ENCODE assay signal across 22 cellular contexts in genomic region chr14:104821971-104822608, GRCh38. TPM values are rescaled to one million over a fixed set of nuclear protein-coding genes. Genes with fewer than 3 reads are reported as not detected.
DNase-seq lines count a peak whose midpoint lies in the region; ATAC-seq, FAIRE-seq and TF ChIP-seq lines count a peak whose summit lies in the region.
"Had no signal": no experiment of that assay in that cellular context is flagged by ENCODE, and none has a peak within 500 bp of the region (broad histone marks: within the 10 kb centered on the region; RNA-seq: fewer than 3 reads in every experiment).

No MANE protein-coding gene starts in this region.

- WGBS in heart left ventricle, 4 donors = 86 to 94% (median 90%) methylated on average over 20 to 27 of the region's 27 CpGs
- 84% methylated on average over 24 of the region's 27 CpGs; no CpG with 5 or more reads in 1 of the 2 experiments for WGBS in H1 (ENCODE audit: extremely low coverage in 1 of 2, insufficient coverage in 1 of 2, insufficient read length in 1 of 2, insufficient replicate concordance in 2 of 2, low coverage in 1 of 2, low lambda C conversion rate in 2 of 2, missing lambda C conversion rate in 1 of 2), 2 experiments

- H4K5ac ChIP-seq in H1 (ENCODE audit: insufficient read length, low read depth, low read length) = no peak overlapping the region

- peak overlapping the region; percentile 38 for H3K4me3 Mint-ChIP-seq in neural crest cell
- H3K4me3 Mint-ChIP-seq in stimulated activated memory B cell treated with anti-CD40 and anti-IgM and Interleukin-4, amounts not matched to agents 10 μg/mL and 1 μg/mL and 100 μg/mL, for 72 hours = no peak overlapping the region
- no peak overlapping the region for H3K4me3 Mint-ChIP-seq in natural killer cell
- H3K4me3 Mint-ChIP-seq: CD8-positive, alpha-beta T cell had no signal

- H3K36me3 Mint-ChIP-seq in neural crest cell (ENCODE audit: low read depth) (peaks cover 7% of the 10 kb centered on the region), natural killer cell (no peaks in the 10 kb centered on the region)
- peaks cover 8% of the 10 kb centered on the region for H3K36me3 Mint-ChIP-seq in stimulated activated memory B cell treated with anti-CD40 and anti-IgM and Interleukin-4, amounts not matched to agents 10 μg/mL and 1 μg/mL and 100 μg/mL, for 72 hours
- H3K36me3 Mint-ChIP-seq: CD8-positive, alpha-beta T cell had no signal

- H2BK20ac ChIP-seq in H1 (ENCODE audit: low read length) = no peak overlapping the region

- no peak overlapping the region for H3K14ac ChIP-seq in H1 (ENCODE audit: insufficient read length)

- 0 out of 2 replicates have a peak overlapping the region, but pooled peaks have one; percentile 9 for H2BK12ac ChIP-seq in H1 (ENCODE audit: low read depth, low read length)

- FAIRE-seq in H1 (lab: Jason Lieb, UNC) = no peak
- FAIRE-seq: GM12892, GM18507 had no signal

- no peak overlapping the region for H2BK5ac ChIP-seq in H1 (ENCODE audit: low read depth, low read length)

- POLR2A ChIA-PET in H1 (lab: Charles Lee; ENCODE audit: partially characterized antibody) = interaction anchor here (0.6 to 1.7 kb wide), 5 partner anchors 21 to 78 kb away, joined by 3 to 5 read pairs (median 3); no protein-coding TSS in a partner anchor

- H3K4me3 ChIP-seq in heart left ventricle (no peak overlapping the region), H1 (ENCODE audit: extremely low read depth in 1 of 4, insufficient read depth in 2 of 4, low read depth in 3 of 4, low read length in 4 of 4) (no peak overlapping the region), vagina (no peak overlapping the region)
- H3K4me3 ChIP-seq: BLaER1 had no signal

- TF ChIP-seq CTCF in heart left ventricle (IDR thresholded peaks at IDR 0.05) (no peak), H1 (IDR thresholded peaks at IDR 0.05; ENCODE audit: control extremely low read depth in 1 of 3, insufficient read depth in 1 of 3, low read depth in 1 of 3, low read length in 3 of 3) (no peak), neural crest cell (conservative IDR thresholded peaks at IDR 0.05) (no peak), vagina (IDR thresholded peaks at IDR 0.05) (no peak), natural killer cell (IDR thresholded peaks at IDR 0.05) (no peak)

- H3K9me3 ChIP-seq in heart left ventricle = peaks cover 0 to 3% (median 0%) of the 10 kb centered on the region in 12 donors
- no peaks in the 10 kb centered on the region for H3K9me3 ChIP-seq in H1 (ENCODE audit: insufficient read depth in 2 of 2, low read depth in 1 of 2, low read length in 1 of 2)
- no peaks in the 10 kb centered on the region for H3K9me3 ChIP-seq in vagina
- H3K9me3 ChIP-seq: BLaER1 had no signal

- TF ChIP-seq POLR2A in heart left ventricle (IDR thresholded peaks at IDR 0.05) (no peak), H1 (IDR thresholded peaks at IDR 0.05; ENCODE audit: control extremely low read depth in 1 of 2, low read depth in 2 of 2, low read length in 2 of 2) (no peak), vagina (IDR thresholded peaks at IDR 0.05) (no peak)

- H3K79me2 ChIP-seq in H1 (ENCODE audit: control insufficient read depth in 1 of 2, insufficient read depth in 2 of 2, low read length in 2 of 2) = no peaks in the 10 kb centered on the region

- H2AFZ ChIP-seq in H1 (ENCODE audit: low read length) = no peak overlapping the region

- H3K27me3 ChIP-seq in heart left ventricle = peaks cover 0 to 11% (median 0%) of the 10 kb centered on the region in 9 donors
- H3K27me3 ChIP-seq in H1 (replicated peaks in 1 of 4; ENCODE audit: control insufficient read depth in 3 of 4, extremely low read depth in 1 of 4, insufficient read depth in 3 of 4, low read length in 3 of 4) = peaks cover 0 to 25% (median 15%) of the 10 kb centered on the region in 4 experiments; a peak in 6 of 7 replicates
- H3K27me3 ChIP-seq in vagina = no peaks in the 10 kb centered on the region

- no peak overlapping the region; the same call in 1 of the 2 replicates for H3K18ac ChIP-seq in H1 (ENCODE audit: extremely low read depth, low read length)

- peaks cover 0 to 27% (median 13%) of the 10 kb centered on the region in 12 donors for H3K4me1 ChIP-seq in heart left ventricle
- peaks cover 0 to 1% (median 1%) of the 10 kb centered on the region in 4 experiments; a peak in 3 of 7 replicates for H3K4me1 ChIP-seq in H1 (replicated peaks in 1 of 4; ENCODE audit: control insufficient read depth in 3 of 4, insufficient read depth in 4 of 4, low read length in 3 of 4)
- H3K4me1 ChIP-seq in vagina = peaks cover 31% of the 10 kb centered on the region

- H4K8ac ChIP-seq in H1 (ENCODE audit: extremely low read depth, insufficient read depth, low read length) = no peak overlapping the region

- CTCF ChIA-PET in H1 (lab: Charles Lee; ENCODE audit: partially characterized antibody) = interaction anchor here (0.6 to 3.1 kb wide), 14 partner anchors 10 to 98 kb away, joined by 3 to 37 read pairs (median 6); partner anchors contain the start of genes ADSS1 and ZBTB42

- H3K4me1 Mint-ChIP-seq in neural crest cell (peaks cover 28% of the 10 kb centered on the region), natural killer cell (peaks cover 7 to 19% of the 10 kb centered on the region in 2 donors)
- peaks cover 36% of the 10 kb centered on the region for H3K4me1 Mint-ChIP-seq in stimulated activated memory B cell treated with anti-CD40 and anti-IgM and Interleukin-4, amounts not matched to agents 10 μg/mL and 1 μg/mL and 100 μg/mL, for 72 hours

- DNase-seq in heart left ventricle = peak in 3 of 5 donors; percentile 4 to 21 (median 11)
- DNase-seq in left ventricle myocardium superior = no peak
- no peak for DNase-seq in H1 (ENCODE audit: low read depth in 1 of 2, low spot score in 2 of 2)
- no peak for DNase-seq in neural crest cell (ENCODE audit: low read depth, low spot score)
- DNase-seq in vagina (ENCODE audit: extremely low spot score in 2 of 2) = peak in 1 of 2 donors; percentile 82
- no peak for DNase-seq in natural killer cell
- no peak for DNase-seq in activated CD4-positive, alpha-beta T cell treated with anti-CD3 and anti-CD28 coated beads for 4 hours
- DNase-seq: Calu3; CD8-positive, alpha-beta T cell; DMS53; KG1; MV-4-11; NCI-H1417; NCI-H187; NCI-H2107; NCI-H510A; NCI-H748 treated with DMSO at 0.1 percent for 48 hours; SIG-M5 had no signal

- no peak overlapping the region for H3K23ac ChIP-seq in H1 (ENCODE audit: insufficient read length)

- H3K27ac Mint-ChIP-seq in neural crest cell (ENCODE audit: unreplicated experiment) (no peak overlapping the region), natural killer cell (no peak overlapping the region)
- H3K27ac Mint-ChIP-seq in stimulated activated memory B cell treated with anti-CD40 and anti-IgM and Interleukin-4, amounts not matched to agents 10 μg/mL and 1 μg/mL and 100 μg/mL, for 72 hours = no peak overlapping the region
- H3K27ac Mint-ChIP-seq: CD8-positive, alpha-beta T cell had no signal

- H3K4me2 ChIP-seq in H1 (ENCODE audit: insufficient read depth in 1 of 2, low read depth in 2 of 2, low read length in 2 of 2) = no peak overlapping the region
- H3K4me2 ChIP-seq: BLaER1 had no signal

- H3K9me3 Mint-ChIP-seq in neural crest cell = peaks cover 8% of the 10 kb centered on the region
- H3K9me3 Mint-ChIP-seq in stimulated activated memory B cell treated with anti-CD40 and anti-IgM and Interleukin-4, amounts not matched to agents 10 μg/mL and 1 μg/mL and 100 μg/mL, for 72 hours = peaks cover 9% of the 10 kb centered on the region
- peaks cover 0 to 6% of the 10 kb centered on the region in 2 donors for H3K9me3 Mint-ChIP-seq in natural killer cell
- H3K9me3 Mint-ChIP-seq: CD8-positive, alpha-beta T cell had no signal

- peaks cover 0 to 10% of the 10 kb centered on the region in 2 experiments for H4K20me1 ChIP-seq in H1 (replicated peaks in 1 of 2; ENCODE audit: control insufficient read depth in 1 of 2, insufficient read depth in 2 of 2, low read length in 2 of 2)

- H2AK5ac ChIP-seq in H1 (ENCODE audit: low read depth, low read length) = no peak overlapping the region

- H3K4ac ChIP-seq in H1 (replicated peaks; ENCODE audit: insufficient read length, low read depth, low read length) = no peak overlapping the region

- H3K9ac ChIP-seq in H1 (replicated peaks in 1 of 4; ENCODE audit: extremely low read depth in 1 of 4, low read depth in 3 of 4, low read length in 3 of 4) = no peak overlapping the region
- H3K9ac ChIP-seq: BLaER1 had no signal

- no peak overlapping the region for H2BK15ac ChIP-seq in H1 (ENCODE audit: low read length)

- peaks cover 0 to 4% (median 0%) of the 10 kb centered on the region in 9 donors for H3K36me3 ChIP-seq in heart left ventricle
- H3K36me3 ChIP-seq in H1 (ENCODE audit: control insufficient read depth in 2 of 4, insufficient read depth in 4 of 4, low read length in 3 of 4) = peaks cover 0 to 4% (median 0%) of the 10 kb centered on the region in 4 experiments; a peak in 1 of 8 replicates
- no peaks in the 10 kb centered on the region for H3K36me3 ChIP-seq in vagina

- ATAC-seq in heart left ventricle (no peak), left ventricle myocardium superior (no peak), natural killer cell (no peak)
- ATAC-seq in stimulated activated memory B cell treated with anti-CD40 and anti-IgM and Interleukin-4, amounts not matched to agents 10 μg/mL and 1 μg/mL and 100 μg/mL, for 72 hours = no peak
- ATAC-seq: CD8-positive, alpha-beta T cell had no signal

- no peak overlapping the region for H2BK120ac ChIP-seq in H1 (replicated peaks; ENCODE audit: low read depth, low read length)

- no peak overlapping the region for H3K56ac ChIP-seq in H1 (replicated peaks; ENCODE audit: insufficient read length, low read depth, low read length)

- no peak overlapping the region for H3K27ac ChIP-seq in heart left ventricle
- no peak overlapping the region for H3K27ac ChIP-seq in H1 (ENCODE audit: low read depth, low read length)
- peak overlapping the region; percentile 57 for H3K27ac ChIP-seq in vagina
- H3K27ac ChIP-seq: BLaER1 had no signal

- intact Hi-C loops in heart left ventricle (cut with DNase I) = no loop called here
- intact Hi-C loops in left ventricle myocardium superior (cut with micrococcal nuclease) = loop anchor here (10.0 kb wide), 1 partner anchor 57 kb away; no protein-coding TSS in a partner anchor
- intact Hi-C loops in vagina (cut with DNase I) = no loop called here
- intact Hi-C loops in natural killer cell (cut with micrococcal nuclease) = no loop called here

- H3K27me3 Mint-ChIP-seq in neural crest cell (ENCODE audit: low read depth) (peaks cover 32% of the 10 kb centered on the region), natural killer cell (ENCODE audit: low read depth in 2 of 2) (peaks cover 0 to 13% of the 10 kb centered on the region in 2 donors)
- peaks cover 26% of the 10 kb centered on the region for H3K27me3 Mint-ChIP-seq in stimulated activated memory B cell treated with anti-CD40 and anti-IgM and Interleukin-4, amounts not matched to agents 10 μg/mL and 1 μg/mL and 100 μg/mL, for 72 hours

- no peak for TF ChIP-seq EP300 in H1 (IDR thresholded peaks at IDR 0.05; ENCODE audit: borderline replicate concordance in 1 of 2, low read depth in 2 of 2, low read length in 2 of 2)

- H3K23me2 ChIP-seq in H1 (ENCODE audit: low read depth, low read length) = peaks cover 17% of the 10 kb centered on the region; the same call in 1 of the 2 replicates

- TF ChIP-seq RAD21 in H1 (IDR thresholded peaks at IDR 0.05 in 1 of 2, conservative IDR thresholded peaks at IDR 0.05 in 1 of 2; ENCODE audit: low read depth in 2 of 2, low read length in 2 of 2) = no peak

- no peaks in the 10 kb centered on the region for H3K79me1 ChIP-seq in H1 (ENCODE audit: low read depth, low read length)

- no peak overlapping the region for H4K91ac ChIP-seq in H1 (replicated peaks; ENCODE audit: insufficient read length, low read length)

RNA-seq across cellular contexts. Expression of gene ZBTB42, which starts 21.2 kb away (rescaled TPM):
- total RNA-seq in heart left ventricle (10 to 100 TPM in 3 of 9 donors, 1 to 10 TPM in 6; 4.9 to 12.9 (median 7.4) TPM), left ventricle myocardium superior (5.3 TPM), neural crest cell (2.2 and 2.7 TPM in 2 replicates), vagina (7.6 TPM), natural killer cell (1 to 10 TPM; 3.6 to 4.5 (median 3.7) TPM)
- polyA plus RNA-seq in heart left ventricle (10 to 100 TPM in 1 of 2 donors, 1 to 10 TPM in 1; 4.2 to 12.3 TPM), H1 (2011; rRNA removed) (3.1 and 3.7 TPM in 2 replicates)
- 2.8 and 2.9 TPM in 2 replicates for total RNA-seq in H1 (2021; fragmentation: NEBNext Ultra II Directional; extraction: Animal tissue kit (Norgen Biotek cat#: 25700))
- 2.5 TPM for polyA plus RNA-seq in H1 (2011; cell fraction: cytosol; rRNA removed)
- polyA plus RNA-seq in H1 (2011; cell fraction: nucleus; rRNA removed) = 4.0 TPM
- polyA plus RNA-seq in H1 (2012, experiment 1 of 2) = 1.5 to 3.3 TPM (median 2.9 TPM) in 4 replicates
- 2.3 TPM for polyA plus RNA-seq in H1 (2012, experiment 2 of 2)
- 1.2 TPM for polyA plus RNA-seq in H1 (2013, experiment 1 of 2)
- polyA plus RNA-seq in H1 (2013, experiment 2 of 2) = 1.2 TPM
- polyA minus RNA-seq in H1 (2011; rRNA and poly(A)+ RNA removed) = 3.4 and 4.0 TPM in 2 replicates
- polyA minus RNA-seq in H1 (2011; cell fraction: cytosol; rRNA and poly(A)+ RNA removed) = 2.7 TPM
- 7.3 TPM for polyA minus RNA-seq in H1 (2011; cell fraction: nucleus; rRNA and poly(A)+ RNA removed)

RNA-seq across cellular contexts. Expression of gene AKT1, which starts 26.5 kb away (rescaled TPM):
- 100 to 1,000 TPM; 115 to 173 (median 143) TPM for total RNA-seq in heart left ventricle
- polyA plus RNA-seq in heart left ventricle = 100 to 1,000 TPM; 108 to 129 TPM
- 142 TPM for total RNA-seq in left ventricle myocardium superior
- total RNA-seq in H1 (2021; fragmentation: NEBNext Ultra II Directional; extraction: Animal tissue kit (Norgen Biotek cat#: 25700)) = 62.1 and 71.5 TPM in 2 replicates
- 68.1 and 89.8 TPM in 2 replicates for polyA plus RNA-seq in H1 (2011; rRNA removed)
- 86.7 TPM for polyA plus RNA-seq in H1 (2011; cell fraction: cytosol; rRNA removed)
- polyA plus RNA-seq in H1 (2011; cell fraction: nucleus; rRNA removed) = 135 TPM
- polyA plus RNA-seq in H1 (2012, experiment 1 of 2) = 53.7 to 73.1 TPM (median 68.0 TPM) in 4 replicates
- 53.5 TPM for polyA plus RNA-seq in H1 (2012, experiment 2 of 2)
- polyA plus RNA-seq in H1 (2013, experiment 1 of 2) = 44.6 TPM
- 45.6 TPM for polyA plus RNA-seq in H1 (2013, experiment 2 of 2)
- 43.3 and 54.9 TPM in 2 replicates for polyA minus RNA-seq in H1 (2011; rRNA and poly(A)+ RNA removed)
- polyA minus RNA-seq in H1 (2011; cell fraction: cytosol; rRNA and poly(A)+ RNA removed) = 46.9 TPM
- 28.2 TPM for polyA minus RNA-seq in H1 (2011; cell fraction: nucleus; rRNA and poly(A)+ RNA removed)
- 179 and 191 TPM in 2 replicates for total RNA-seq in neural crest cell
- total RNA-seq in vagina = 92.8 TPM
- total RNA-seq in natural killer cell = 100 to 1,000 TPM; 152 to 163 (median 153) TPM

RNA-seq across cellular contexts. Expression of gene CEP170B, which starts 43.0 kb away (rescaled TPM):
- total RNA-seq in heart left ventricle (10 to 100 TPM in 8 of 9 donors, 1 to 10 TPM in 1; 9.1 to 21.9 (median 12.5) TPM), left ventricle myocardium superior (10.7 TPM), neural crest cell (14.0 and 14.4 TPM in 2 replicates), vagina (17.9 TPM), natural killer cell (under 1 TPM; 0.24 to 0.72 (median 0.30) TPM)
- polyA plus RNA-seq in heart left ventricle (10 to 100 TPM in 1 of 2 donors, 1 to 10 TPM in 1; 7.5 to 17.9 TPM), H1 (2011; rRNA removed) (9.1 and 15.2 TPM in 2 replicates)
- 32.3 and 33.8 TPM in 2 replicates for total RNA-seq in H1 (2021; fragmentation: NEBNext Ultra II Directional; extraction: Animal tissue kit (Norgen Biotek cat#: 25700))
- 9.4 TPM for polyA plus RNA-seq in H1 (2011; cell fraction: cytosol; rRNA removed)
- 34.9 TPM for polyA plus RNA-seq in H1 (2011; cell fraction: nucleus; rRNA removed)
- 14.3 to 23.9 TPM (median 20.7 TPM) in 4 replicates for polyA plus RNA-seq in H1 (2012, experiment 1 of 2)
- polyA plus RNA-seq in H1 (2012, experiment 2 of 2) = 13.0 TPM
- 17.1 TPM for polyA plus RNA-seq in H1 (2013, experiment 1 of 2)
- 16.2 TPM for polyA plus RNA-seq in H1 (2013, experiment 2 of 2)
- polyA minus RNA-seq in H1 (2011; rRNA and poly(A)+ RNA removed) = 4.7 and 5.7 TPM in 2 replicates
- 11.5 TPM for polyA minus RNA-seq in H1 (2011; cell fraction: cytosol; rRNA and poly(A)+ RNA removed)
- 11.6 TPM for polyA minus RNA-seq in H1 (2011; cell fraction: nucleus; rRNA and poly(A)+ RNA removed)

Comparison
In these comparisons a context has a peak if more than half of its experiments do, and no peak if none do; other contexts are left out.
1. DNase-seq: peak in heart left ventricle (3 of 5); none in left ventricle myocardium superior (single experiment), H1 (0 of 2), neural crest cell (single experiment), natural killer cell (single experiment) and activated CD4-positive, alpha-beta T cell treated with anti-CD3 and anti-CD28 coated beads for 4 hours (0 of 2).